In genomic region chr14:99740411-99740810, GRCh38 we compare ENCODE assay signal across 13 cellular contexts. TPM values are rescaled to one million over a fixed set of nuclear protein-coding genes. Genes with fewer than 3 reads are reported as not detected.
"Had no signal": no experiment of that assay in that cellular context is flagged by ENCODE, and none has a peak within 500 bp of the region (broad histone marks: within the 10 kb centered on the region; RNA-seq: fewer than 3 reads in every experiment).

No MANE protein-coding gene starts in this region.

- H3K27ac ChIP-seq: ascending aorta, prostate gland, suprapubic skin, upper lobe of right lung had no signal

- DNase-seq: activated CD4-positive, alpha-beta T cell treated with anti-CD3 and anti-CD28 coated beads, Interleukin-2, amount 50 U/mL, for 4 hours; activated naive CD4-positive, alpha-beta T cell treated with anti-CD3 and anti-CD28 coated beads, Interleukin-2, amount 10 ng/mL, durations not matched to agents 7 days and 5 days; activated T-cell treated with anti-CD3 and anti-CD28 coated beads, Interleukin-2, amount 50 U/mL, for 1 hour; endodermal cell; stimulated activated CD4-positive, alpha-beta T cell treated with anti-CD3 and anti-CD28 coated beads, Interleukin-2, amount 100 ng/mL, for 48 hours; stimulated activated naive CD4-positive, alpha-beta T cell; upper lobe of right lung had no signal

- H3K4me3 ChIP-seq: ascending aorta, prostate gland, suprapubic skin, upper lobe of right lung had no signal

- H3K4me1 ChIP-seq: prostate gland had no signal

- ATAC-seq: upper lobe of right lung had no signal

- H3K4me3 Mint-ChIP-seq: activated naive CD4-positive, alpha-beta T cell treated with anti-CD3 and anti-CD28 coated beads, Interleukin-2, amount 10 ng/mL, durations not matched to agents 7 days and 5 days; endodermal cell had no signal

- H3K9me3 Mint-ChIP-seq: activated naive CD4-positive, alpha-beta T cell treated with anti-CD3 and anti-CD28 coated beads, Interleukin-2, amount 10 ng/mL, durations not matched to agents 7 days and 5 days; endodermal cell had no signal

- H3K27me3 ChIP-seq: ascending aorta, upper lobe of right lung had no signal

- H3K36me3 Mint-ChIP-seq: activated naive CD4-positive, alpha-beta T cell treated with anti-CD3 and anti-CD28 coated beads, Interleukin-2, amount 10 ng/mL, durations not matched to agents 7 days and 5 days had no signal

- H3K4me1 Mint-ChIP-seq: activated naive CD4-positive, alpha-beta T cell treated with anti-CD3 and anti-CD28 coated beads, Interleukin-2, amount 10 ng/mL, durations not matched to agents 7 days and 5 days had no signal

- H3K36me3 ChIP-seq: ascending aorta, prostate gland, suprapubic skin, upper lobe of right lung had no signal

- H3K9me3 ChIP-seq: ascending aorta, prostate gland, suprapubic skin, upper lobe of right lung had no signal

- H3K27ac Mint-ChIP-seq: activated naive CD4-positive, alpha-beta T cell treated with anti-CD3 and anti-CD28 coated beads, Interleukin-2, amount 10 ng/mL, durations not matched to agents 7 days and 5 days; endodermal cell had no signal

RNA-seq across cellular contexts. Expression of gene CYP46A1, which starts 56.3 kb away (rescaled TPM):
- total RNA-seq: ascending aorta, bronchial epithelial cell, kidney epithelial cell, SK-MEL-5 had no signal
